In genomic region chr3:119786409-119786808, GRCh38 we compare ENCODE assay signal across 27 cellular contexts. TPM values are rescaled to one million over a fixed set of nuclear protein-coding genes. Genes with fewer than 3 reads are reported as not detected.
"Had no signal": no experiment of that assay in that cellular context is flagged by ENCODE, and none has a peak within 500 bp of the region (broad histone marks: within the 10 kb centered on the region; RNA-seq: fewer than 3 reads in every experiment).

No MANE protein-coding gene starts in this region.

- DNase-seq: activated CD4-positive, alpha-beta memory T cell treated with anti-CD3 and anti-CD28 coated beads for 36 hours; activated CD4-positive, alpha-beta T cell treated with anti-CD3 and anti-CD28 coated beads, Interleukin-2, amount 50 U/mL, for 1 hour; activated CD8-positive, alpha-beta memory T cell treated with anti-CD3 and anti-CD28 coated beads, Interleukin-2, amount 50 U/mL, for 4 hours; activated effector memory CD4-positive, alpha-beta T cell treated with Interleukin-2 at 50 U/mL for 16 hours; activated naive CD4-positive, alpha-beta T cell treated with anti-CD3 and anti-CD28 coated beads, Interleukin-2, amount 10 ng/mL, durations not matched to agents 7 days and 5 days; activated naive CD8-positive, alpha-beta T cell treated with anti-CD3 and anti-CD28 coated beads, Interleukin-2, amount 50 U/mL, for 24 hours; activated T-cell treated with anti-CD3 and anti-CD28 coated beads for 4 hours; activated T-cell treated with anti-CD3 and anti-CD28 coated beads, Interleukin-2, amount 50 U/mL, for 4 hours; anterior cingulate cortex; caudate nucleus; cerebellar nuclear complex; NCI-H1048; NCI-H1105 treated with DMSO at 0.1 percent for 48 hours; NCI-H1436; NCI-H1694; NCI-H1930; NCI-H345; NCI-H524 treated with DMSO at 0.1 percent for 48 hours; RPMI8226; SIG-M5; SW 1271; T-helper 1 cell; T1000 had no signal

- ATAC-seq: activated naive CD8-positive, alpha-beta T cell treated with anti-CD3 and anti-CD28 coated beads, Interleukin-2, amount 50 U/mL, for 24 hours; activated T-cell treated with anti-CD3 and anti-CD28 coated beads, Interleukin-2, amount 50 U/mL, for 4 hours; Panc1; Right ventricle myocardium inferior had no signal

RNA-seq across cellular contexts. Expression of gene NR1I2, which starts 4.5 kb away (rescaled TPM):
- total RNA-seq: bronchial epithelial cell, MCF 10A, Right ventricle myocardium inferior had no signal
